Comparison of ENCODE assay signal across 8 cellular contexts in the genomic region with DNA sequence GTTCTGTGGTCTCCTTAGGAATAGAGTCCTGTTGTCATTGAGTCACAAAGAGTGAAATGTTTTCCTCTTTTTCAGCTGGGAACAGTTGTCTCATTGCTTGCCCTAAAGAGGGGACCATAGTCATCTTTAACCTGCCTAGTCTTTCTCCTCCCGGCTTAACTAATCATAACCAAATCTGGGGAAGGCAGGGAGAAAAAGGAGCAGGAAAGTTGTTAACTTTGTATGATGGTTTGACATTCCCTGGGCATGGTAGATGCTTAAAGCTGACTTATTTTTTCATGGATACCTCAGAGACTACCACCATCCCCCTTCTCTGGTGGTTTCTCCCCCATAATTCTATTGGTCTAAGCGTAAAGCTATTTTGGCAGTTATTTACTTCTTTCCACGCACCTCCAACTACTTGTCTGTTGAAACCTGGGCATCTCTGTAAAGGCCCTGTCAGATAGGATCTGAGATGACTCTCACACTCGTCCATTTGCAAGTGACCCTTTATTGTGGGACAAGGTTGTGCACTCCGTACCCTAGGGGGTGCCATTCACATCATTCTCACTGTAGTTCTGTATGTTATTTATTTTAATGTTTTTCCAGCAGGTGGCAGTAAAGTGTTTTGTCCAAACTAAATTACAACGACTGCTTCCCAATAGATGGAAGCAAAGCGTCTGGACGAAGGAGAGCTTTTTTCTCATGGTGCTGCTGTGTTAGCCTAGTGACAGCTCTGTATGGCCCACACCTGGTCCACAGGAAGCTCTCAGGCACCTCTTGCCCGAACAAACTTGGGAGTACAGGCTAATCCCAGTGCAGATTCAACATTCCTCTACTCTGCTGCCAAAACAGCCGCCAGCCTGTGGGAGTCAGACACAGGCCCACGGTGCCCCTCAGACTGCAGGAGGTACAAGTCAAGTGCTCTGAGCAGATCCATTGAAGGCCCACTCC. TPM values are rescaled to one million over a fixed set of nuclear protein-coding genes. Genes with fewer than 3 reads are reported as not detected.
DNase-seq lines count a peak whose midpoint lies in the region; ATAC-seq and TF ChIP-seq lines count a peak whose summit lies in the region.

No MANE protein-coding gene starts in this region.

- H3K27me3 ChIP-seq in layer of hippocampus (ENCODE audit: control insufficient read depth, insufficient read depth, low read length) = no peaks in the 10 kb centered on the region

- peak; percentile 93 for TF ChIP-seq CTCF in 22Rv1 (IDR thresholded peaks at IDR 0.05)
- peak; percentile 90 for TF ChIP-seq CTCF in GM13977 (IDR thresholded peaks at IDR 0.05; ENCODE audit: extremely low read depth, insufficient read depth, missing control alignments)

- peak; percentile 50 for ATAC-seq in HG03280 (IDR thresholded peaks at IDR 0.05; ENCODE audit: unreplicated experiment)

- in situ Hi-C loops in GM13977 (cut with MboI; ENCODE audit: low pct_unique_long_range_greater_than_20kb, low sequenced_read_pairs, unreplicated experiment) = no loop called here

- H3K27ac ChIP-seq in 22Rv1 (no peak overlapping the region), layer of hippocampus (ENCODE audit: low read depth, low read length) (peak overlapping the region; percentile 85)

- DNase-seq in GM13977 (ENCODE audit: low spot score) (peak; percentile 64), NCI-H446 treated with DMSO at 0.1 percent for 48 hours (lab: John Stamatoyannopoulos, UW) (peak; percentile 81), cerebellum (ENCODE audit: low spot score) (peak; percentile 82)
- DNase-seq in activated CD4-positive, CD25-positive, alpha-beta regulatory T cell treated with anti-CD3 and anti-CD28 coated beads, Interleukin-2, amount 50 U/mL, for 16 hours (ENCODE audit: low read depth, low spot score) = peak; percentile 40
- peak; percentile 67 for DNase-seq in stimulated activated CD4-positive, alpha-beta T cell treated with anti-CD3 and anti-CD28 coated beads, Interleukin-4, amount 100 ng/mL, for 24 hours

RNA-seq across cellular contexts. Expression of a gene that starts 3.0 kb away (rescaled TPM):
- 94.5 TPM for total RNA-seq in cerebellum

RNA-seq across cellular contexts. Expression of a gene that starts 48.0 kb away (rescaled TPM):
- not detected for total RNA-seq in cerebellum
